10 cellular contexts compared by ENCODE assay signal in the genomic region with DNA sequence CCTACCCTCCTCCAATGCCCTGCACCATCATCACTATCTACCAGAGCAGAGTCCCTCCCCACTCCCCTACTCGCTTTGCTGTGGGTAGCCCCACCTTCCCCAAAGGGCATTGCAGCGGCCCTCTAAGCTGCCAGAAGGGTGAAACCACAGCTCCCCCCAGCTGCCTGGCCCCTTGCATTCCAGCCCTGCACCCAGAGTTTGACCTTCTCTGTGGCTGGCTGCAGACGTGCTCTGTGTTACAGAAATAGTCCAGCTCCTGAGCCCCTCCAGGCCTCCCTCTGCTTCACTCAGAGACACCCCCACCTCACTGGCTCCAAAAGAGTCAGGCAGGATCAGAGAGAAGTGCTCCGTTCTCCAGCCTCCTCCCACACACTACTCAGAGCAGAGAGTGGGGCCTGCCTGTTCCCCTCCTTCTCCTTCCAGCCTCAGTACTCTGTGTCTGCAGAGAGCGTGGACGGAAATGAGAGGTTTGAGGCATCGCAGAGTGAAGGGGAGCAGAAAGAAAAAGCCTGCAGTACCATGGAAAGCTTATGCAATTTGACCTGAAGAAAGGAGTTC.
DNase-seq lines count a peak whose midpoint lies in the region; ATAC-seq and TF ChIP-seq lines count a peak whose summit lies in the region.
"Had no signal": no experiment of that assay in that cellular context is flagged by ENCODE, and none has a peak within 500 bp of the region (broad histone marks: within the 10 kb centered on the region; RNA-seq: fewer than 3 reads in every experiment).

No MANE protein-coding gene starts in this region.

- TF ChIP-seq EP300 in esophagus muscularis mucosa (IDR thresholded peaks at IDR 0.05), result no peak

- ATAC-seq in GM18907 (IDR thresholded peaks at IDR 0.05; ENCODE audit: unreplicated experiment), result no peak

- H3K27ac Mint-ChIP-seq in nephron, result peak overlapping the region; percentile 98 to 99 (median 99)

- DNase-seq in AG09319 (ENCODE audit: extremely low read depth, low read depth), result peak; percentile 58
- peak; percentile 53 for DNase-seq in MV-4-11 (lab: John Stamatoyannopoulos, UW)
- no peak for DNase-seq in esophagus muscularis mucosa (ENCODE audit: extremely low spot score)
- DNase-seq in activated CD4-positive, CD25-positive, alpha-beta regulatory T cell treated with anti-CD3 and anti-CD28 coated beads, Interleukin-2, amount 50 U/mL, for 72 hours, result no peak
- no peak for DNase-seq in cerebellar cortex (ENCODE audit: low spot score)
- DNase-seq in retina, result no peak
- DNase-seq: DMS79 treated with DMSO at 0.1 percent for 48 hours had no signal

- H3K4me1 Mint-ChIP-seq in nephron, result peaks cover 87% of the 10 kb centered on the region

- H3K36me3 Mint-ChIP-seq in nephron (ENCODE audit: low read depth), result no peaks in the 10 kb centered on the region

- peaks cover 23 to 52% (median 41%) of the 10 kb centered on the region in 4 donors for H3K4me1 ChIP-seq in esophagus muscularis mucosa

- no peaks in the 10 kb centered on the region for H3K9me3 Mint-ChIP-seq in nephron
- H3K9me3 Mint-ChIP-seq: T-helper 1 cell treated with Interleukin-12 subunit alpha and Interleukin-12 subunit beta and Interleukin-4 antibody, amounts not matched to agents 30 μg/mL and 1 μg/mL, for 36 hours had no signal

- TF ChIP-seq POLR2A in esophagus muscularis mucosa (IDR thresholded peaks at IDR 0.05; ENCODE audit: low read depth), result no peak

- no peaks in the 10 kb centered on the region for H3K27me3 Mint-ChIP-seq in nephron (ENCODE audit: low read depth)

- H3K27ac ChIP-seq in esophagus muscularis mucosa (replicated peaks in 1 of 4), result peak overlapping the region in 3 of 4 donors; percentile 0 to 25 (median 14)

- 46% methylated on average over 7 of the region's 7 CpGs for WGBS in esophagus muscularis mucosa

- H3K9me3 ChIP-seq in esophagus muscularis mucosa, result no peaks in the 10 kb centered on the region

- H3K27me3 ChIP-seq in esophagus muscularis mucosa, result peaks cover 0 to 25% (median 0%) of the 10 kb centered on the region in 4 donors

- intact Hi-C loops in esophagus muscularis mucosa (cut with DNase I), result no loop called here

- peak overlapping the region; percentile 33 to 53 (median 40) for H3K4me3 Mint-ChIP-seq in nephron
- H3K4me3 Mint-ChIP-seq: T-helper 1 cell treated with Interleukin-12 subunit alpha and Interleukin-12 subunit beta and Interleukin-4 antibody, amounts not matched to agents 30 μg/mL and 1 μg/mL, for 36 hours had no signal

- H3K4me3 ChIP-seq in esophagus muscularis mucosa, result no peak overlapping the region

- H3K36me3 ChIP-seq in esophagus muscularis mucosa, result no peaks in the 10 kb centered on the region

- no peak; the same call in 1 of the 2 replicates for TF ChIP-seq CTCF in AG09319 (IDR thresholded peaks at IDR 0.05; ENCODE audit: low read depth, low read length)
- no peak for TF ChIP-seq CTCF in esophagus muscularis mucosa (IDR thresholded peaks at IDR 0.05)
- TF ChIP-seq CTCF in nephron (IDR thresholded peaks at IDR 0.05; ENCODE audit: unreplicated experiment in 3 of 3), result no peak

Comparison
In these comparisons a context has a peak if more than half of its experiments do, and no peak if none do; other contexts are left out.
1. DNase-seq: peak in AG09319 (single experiment) and MV-4-11 (single experiment); none in esophagus muscularis mucosa (single experiment), activated CD4-positive, CD25-positive, alpha-beta regulatory T cell treated with anti-CD3 and anti-CD28 coated beads, Interleukin-2, amount 50 U/mL, for 72 hours (single experiment), cerebellar cortex (single experiment) and retina (single experiment).